In the genomic region with DNA sequence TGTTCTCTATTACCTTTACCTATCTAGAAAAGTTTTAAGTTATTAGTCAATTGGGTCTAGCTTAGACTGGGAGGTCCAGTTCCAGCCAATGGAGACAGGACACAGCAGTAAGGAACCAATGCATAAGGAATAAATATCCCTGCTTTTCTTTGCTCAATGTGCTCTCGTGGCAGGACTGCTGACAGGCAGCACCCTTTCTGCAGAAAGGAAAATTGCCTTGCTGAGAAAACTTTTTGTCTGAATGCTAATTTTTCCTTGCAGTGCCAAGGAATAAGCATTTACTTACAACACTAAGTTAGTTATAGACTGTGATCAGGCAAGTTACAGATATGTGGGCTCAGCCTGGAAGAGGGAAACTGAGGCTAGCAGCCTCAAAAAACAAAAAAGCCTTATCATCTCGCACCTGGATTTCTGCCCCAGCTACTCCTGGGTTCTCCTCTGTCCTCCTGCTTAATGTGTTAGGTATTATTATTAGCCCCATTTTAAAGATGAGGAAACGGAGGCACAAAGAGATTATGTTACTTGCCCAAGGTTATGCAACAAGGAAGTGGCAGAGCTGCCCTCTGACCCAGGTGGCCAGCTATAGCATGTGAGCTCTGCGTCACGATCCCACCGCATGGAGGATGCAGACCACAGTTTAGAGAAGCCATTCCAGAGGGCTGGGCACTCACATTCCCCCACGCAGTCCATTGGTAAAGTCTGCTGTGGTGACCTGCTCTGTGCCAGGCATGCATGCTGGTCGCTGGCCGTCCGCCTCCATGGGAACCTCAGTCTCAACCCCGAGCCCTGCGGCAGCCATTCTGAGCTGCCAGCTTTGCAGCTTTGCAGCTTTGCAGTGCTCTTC, we compare ENCODE assay signal across 19 cellular contexts. TPM values are rescaled to one million over a fixed set of nuclear protein-coding genes. Genes with fewer than 3 reads are reported as not detected.
"Had no signal": no experiment of that assay in that cellular context is flagged by ENCODE, and none has a peak within 500 bp of the region (broad histone marks: within the 10 kb centered on the region; RNA-seq: fewer than 3 reads in every experiment).

No MANE protein-coding gene starts in this region.

- H3K27me3 ChIP-seq: foreskin keratinocyte had no signal

- H3K36me3 ChIP-seq: lower lobe of right lung had no signal

- ATAC-seq: activated CD4-positive, alpha-beta T cell treated with anti-CD3 and anti-CD28 coated beads for 36 hours; activated naive CD4-positive, alpha-beta T cell treated with anti-CD3 and anti-CD28 coated beads, Interleukin-2, amount 50 U/mL, for 72 hours; activated T-helper 17 cell treated with anti-CD3 and anti-CD28 coated beads, Interleukin-2, amount 50 U/mL, for 72 hours; foreskin keratinocyte; lower lobe of right lung; naive thymus-derived CD4-positive, alpha-beta T cell had no signal

- DNase-seq: activated B cell treated with CpG ODN at 0.5 μM for 24 hours; activated CD4-positive, alpha-beta T cell treated with anti-CD3 and anti-CD28 coated beads for 36 hours; activated CD4-positive, alpha-beta T cell treated with anti-CD3 and anti-CD28 coated beads, Interleukin-2, amount 50 U/mL, for 4 hours; activated CD8-positive, alpha-beta memory T cell treated with anti-CD3 and anti-CD28 coated beads for 24 hours; activated CD8-positive, alpha-beta memory T cell treated with anti-CD3 and anti-CD28 coated beads, Interleukin-2, amount 50 U/mL, for 4 hours; activated T-cell treated with anti-CD3 and anti-CD28 coated beads, Interleukin-2, amount 50 U/mL, for 24 hours; aorta; foreskin keratinocyte; kidney; lower lobe of right lung; naive thymus-derived CD4-positive, alpha-beta T cell; occipital lobe; spleen; stimulated activated CD4-positive, alpha-beta T cell treated with anti-CD3 and anti-CD28 coated beads, Interleukin-4, amount 100 ng/mL, for 24 hours; stimulated activated naive CD4-positive, alpha-beta T cell treated with Interleukin-2 at 50 U/mL for 16 hours had no signal

- H3K4me3 ChIP-seq: lower lobe of right lung, spleen had no signal

- FAIRE-seq: kidney had no signal

- H3K4me1 ChIP-seq: foreskin keratinocyte, lower lobe of right lung, spleen had no signal

- H3K27ac ChIP-seq: foreskin keratinocyte, lower lobe of right lung, spleen had no signal

RNA-seq across cellular contexts. Expression of a gene that starts 40.5 kb away (rescaled TPM):
- total RNA-seq: activated B cell treated with CpG ODN at 0.5 μM for 24 hours, chondrocyte, foreskin keratinocyte, glomerular endothelial cell had no signal
- polyA plus RNA-seq: aorta; foreskin keratinocyte; naive thymus-derived CD4-positive, alpha-beta T cell had no signal
